8 cellular contexts compared by ENCODE assay signal in genomic region chr13:42041684-42042035, GRCh38. TPM values are rescaled to one million over a fixed set of nuclear protein-coding genes. Genes with fewer than 3 reads are reported as not detected.
DNase-seq lines count a peak whose midpoint lies in the region; ATAC-seq and TF ChIP-seq lines count a peak whose summit lies in the region.

No MANE protein-coding gene starts in this region.

- peak; percentile 26 to 37 for TF ChIP-seq CTCF in left lung (IDR thresholded peaks at IDR 0.05)

- H3K27me3 Mint-ChIP-seq in activated CD4-positive, alpha-beta T cell treated with anti-CD3 and anti-CD28 coated beads, Interleukin-2, amount 10 ng/mL, durations not matched to agents 24 days and 14 days = peaks cover 35% of the 10 kb centered on the region

- H3K4me1 ChIP-seq in left lung = peaks cover 5 to 28% of the 10 kb centered on the region in 2 donors

- intact Hi-C loops in activated CD4-positive, alpha-beta T cell treated with anti-CD3 and anti-CD28 coated beads, Interleukin-2, amount 10 ng/mL, durations not matched to agents 24 days and 14 days (cut with micrococcal nuclease) = loop anchor here (2.0 to 10.0 kb wide), 3 partner anchors 81 to 727 kb away; partner anchors contain the start of genes NAA16 and VWA8
- intact Hi-C loops in left lung (cut with DNase I) = loop anchor here in 1 of 2 donors (10.0 kb wide), 1 partner anchor 377 kb away; no protein-coding TSS in a partner anchor

- H3K27me3 ChIP-seq in left lung = peaks cover 0 to 25% of the 10 kb centered on the region in 2 donors

- H3K9me3 ChIP-seq in left lung = no peaks in the 10 kb centered on the region

- no peaks in the 10 kb centered on the region for H3K36me3 ChIP-seq in left lung

- ATAC-seq in HG02885 (IDR thresholded peaks at IDR 0.05; ENCODE audit: poor library complexity, unreplicated experiment) (peak; percentile 21), left lung (peak; percentile 68)

- H3K36me3 Mint-ChIP-seq in activated CD4-positive, alpha-beta T cell treated with anti-CD3 and anti-CD28 coated beads, Interleukin-2, amount 10 ng/mL, durations not matched to agents 24 days and 14 days (ENCODE audit: low read depth) = peaks cover 11% of the 10 kb centered on the region

- H3K9me3 Mint-ChIP-seq in activated CD4-positive, alpha-beta T cell treated with anti-CD3 and anti-CD28 coated beads, Interleukin-2, amount 10 ng/mL, durations not matched to agents 24 days and 14 days = no peaks in the 10 kb centered on the region

- peak overlapping the region; percentile 63 to 82 for H3K4me3 ChIP-seq in left lung

- DNase-seq in activated CD4-positive, alpha-beta T cell treated with anti-CD3 and anti-CD28 coated beads, Interleukin-2, amount 10 ng/mL, durations not matched to agents 24 days and 14 days = no peak
- DNase-seq in activated CD4-positive, alpha-beta T cell treated with anti-CD3 and anti-CD28 coated beads, Interleukin-2, amount 50 U/mL, for 1 hour = no peak
- DNase-seq in RKO (ENCODE audit: low spot score) = peak; percentile 86
- peak; percentile 72 for DNase-seq in dermis blood vessel endothelial cell
- DNase-seq in left lung = peak; percentile 66 to 78
- DNase-seq in stromal cell of bone marrow (ENCODE audit: low read depth) = peak; percentile 57
- DNase-seq in CD1c-positive myeloid dendritic cell (ENCODE audit: extremely low spot score) = no peak

- H3K4me3 Mint-ChIP-seq in activated CD4-positive, alpha-beta T cell treated with anti-CD3 and anti-CD28 coated beads, Interleukin-2, amount 10 ng/mL, durations not matched to agents 24 days and 14 days = peak overlapping the region; percentile 83

- H3K4me1 Mint-ChIP-seq in activated CD4-positive, alpha-beta T cell treated with anti-CD3 and anti-CD28 coated beads, Interleukin-2, amount 10 ng/mL, durations not matched to agents 24 days and 14 days = peaks cover 21% of the 10 kb centered on the region

- peak overlapping the region; percentile 80 for H3K27ac Mint-ChIP-seq in activated CD4-positive, alpha-beta T cell treated with anti-CD3 and anti-CD28 coated beads, Interleukin-2, amount 10 ng/mL, durations not matched to agents 24 days and 14 days

- peak overlapping the region; percentile 87 to 95 for H3K27ac ChIP-seq in left lung

RNA-seq across cellular contexts. Expression of gene DGKH, which starts 6.8 kb away (rescaled TPM):
- 13.4 and 17.9 TPM in 2 replicates for total RNA-seq in activated CD4-positive, alpha-beta T cell treated with anti-CD3 and anti-CD28 coated beads, Interleukin-2, amount 10 ng/mL, durations not matched to agents 24 days and 14 days
- total RNA-seq in dermis blood vessel endothelial cell (23.7 and 34.2 TPM in 2 replicates), left lung (10 to 100 TPM; 15.4 to 17.1 TPM)

Comparison
In these comparisons a context has a peak if more than half of its experiments do, and no peak if none do; other contexts are left out.
1. DNase-seq: peak in RKO (single experiment), dermis blood vessel endothelial cell (single experiment), left lung (2 of 2) and stromal cell of bone marrow (single experiment); none in activated CD4-positive, alpha-beta T cell treated with anti-CD3 and anti-CD28 coated beads, Interleukin-2, amount 10 ng/mL, durations not matched to agents 24 days and 14 days (single experiment), activated CD4-positive, alpha-beta T cell treated with anti-CD3 and anti-CD28 coated beads, Interleukin-2, amount 50 U/mL, for 1 hour (single experiment) and CD1c-positive myeloid dendritic cell (single experiment).